Comparison of ENCODE assay signal across 22 cellular contexts in the genomic region with DNA sequence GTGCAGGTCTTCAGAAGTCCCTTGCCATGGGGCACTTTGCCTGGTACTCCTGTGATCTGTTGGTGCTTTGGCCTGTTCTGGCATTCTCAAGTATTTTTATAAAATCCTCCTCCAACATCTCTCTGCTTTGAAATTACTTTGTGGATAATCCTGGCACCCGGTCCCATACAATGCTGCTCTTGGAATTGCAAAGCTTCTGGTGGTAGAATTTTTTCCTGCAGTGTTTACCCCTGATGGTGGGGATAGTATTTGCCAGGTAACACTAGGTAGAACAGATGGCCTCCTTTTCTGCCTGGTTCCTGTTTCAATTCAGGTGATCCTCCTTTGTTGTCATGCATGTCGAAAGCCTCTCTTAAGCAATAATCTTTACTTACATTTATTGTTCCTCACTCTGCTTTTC.
"Had no signal": no experiment of that assay in that cellular context is flagged by ENCODE, and none has a peak within 500 bp of the region (broad histone marks: within the 10 kb centered on the region; RNA-seq: fewer than 3 reads in every experiment).

No MANE protein-coding gene starts in this region.

- ATAC-seq: activated T-cell treated with anti-CD3 and anti-CD28 coated beads, Interleukin-2, amount 50 U/mL, for 4 hours; naive thymus-derived CD4-positive, alpha-beta T cell; sciatic nerve; stimulated activated effector memory CD8-positive, alpha-beta T cell treated with anti-CD3 and anti-CD28 coated beads, Interleukin-12 subunit alpha, Interleukin-12 subunit beta, amount 100 ng/mL, for 72 hours had no signal

- H3K36me3 Mint-ChIP-seq: activated naive CD8-positive, alpha-beta T cell; immature natural killer cell; naive thymus-derived CD4-positive, alpha-beta T cell; neural progenitor cell; stimulated activated effector memory CD8-positive, alpha-beta T cell treated with anti-CD3 and anti-CD28 coated beads, Interleukin-12 subunit alpha, Interleukin-12 subunit beta, amount 100 ng/mL, for 72 hours had no signal

- DNase-seq: activated CD8-positive, alpha-beta memory T cell treated with anti-CD3 and anti-CD28 coated beads, Interleukin-2, amount 50 U/mL, for 48 hours; activated naive CD4-positive, alpha-beta T cell; activated T-cell treated with anti-CD3 and anti-CD28 coated beads, Interleukin-2, amount 50 U/mL, for 4 hours; adrenal gland; brain microvascular endothelial cell; cortex of kidney; erythroblast; foreskin fibroblast; immature natural killer cell; kidney glomerular epithelial cell; left lung; naive thymus-derived CD4-positive, alpha-beta T cell; posterior cingulate gyrus; small intestine; stimulated activated CD4-positive, alpha-beta T cell treated with anti-CD3 and anti-CD28 coated beads, Interleukin-2, amount 100 ng/mL, for 24 hours; stomach had no signal

- H3K9me3 Mint-ChIP-seq: activated T-cell treated with anti-CD3 and anti-CD28 coated beads, Interleukin-2, amount 50 U/mL, for 4 hours; activated T-helper 2 cell treated with anti-CD3 and anti-CD28 coated beads, Interferon-gamma antibody, Interleukin-2, Interleukin-4, amounts not matched to agents 10 μg/mL and 5 μg/mL and 100 μg/mL, durations not matched to agents 14 hours and 24 hours and 36 hours; central memory CD8-positive, alpha-beta T cell; neural progenitor cell had no signal

- H3K27ac Mint-ChIP-seq: activated naive CD8-positive, alpha-beta T cell; activated T-helper 2 cell treated with anti-CD3 and anti-CD28 coated beads, Interferon-gamma antibody, Interleukin-2, Interleukin-4, amounts not matched to agents 10 μg/mL and 5 μg/mL and 100 μg/mL, durations not matched to agents 14 hours and 24 hours and 36 hours; immature natural killer cell; naive thymus-derived CD4-positive, alpha-beta T cell; neural progenitor cell; stimulated activated effector memory CD8-positive, alpha-beta T cell treated with anti-CD3 and anti-CD28 coated beads, Interleukin-12 subunit alpha, Interleukin-12 subunit beta, amount 100 ng/mL, for 72 hours had no signal

- H3K27me3 Mint-ChIP-seq: activated naive CD8-positive, alpha-beta T cell; central memory CD8-positive, alpha-beta T cell had no signal

- H3K4me3 Mint-ChIP-seq: activated naive CD8-positive, alpha-beta T cell; activated T-cell treated with anti-CD3 and anti-CD28 coated beads, Interleukin-2, amount 50 U/mL, for 4 hours; central memory CD8-positive, alpha-beta T cell; immature natural killer cell; naive thymus-derived CD4-positive, alpha-beta T cell; neural progenitor cell; stimulated activated effector memory CD8-positive, alpha-beta T cell treated with anti-CD3 and anti-CD28 coated beads, Interleukin-12 subunit alpha, Interleukin-12 subunit beta, amount 100 ng/mL, for 72 hours had no signal

- H3K4me1 Mint-ChIP-seq: central memory CD8-positive, alpha-beta T cell; immature natural killer cell; naive thymus-derived CD4-positive, alpha-beta T cell; stimulated activated effector memory CD8-positive, alpha-beta T cell treated with anti-CD3 and anti-CD28 coated beads, Interleukin-12 subunit alpha, Interleukin-12 subunit beta, amount 100 ng/mL, for 72 hours had no signal
